In the genomic region with DNA sequence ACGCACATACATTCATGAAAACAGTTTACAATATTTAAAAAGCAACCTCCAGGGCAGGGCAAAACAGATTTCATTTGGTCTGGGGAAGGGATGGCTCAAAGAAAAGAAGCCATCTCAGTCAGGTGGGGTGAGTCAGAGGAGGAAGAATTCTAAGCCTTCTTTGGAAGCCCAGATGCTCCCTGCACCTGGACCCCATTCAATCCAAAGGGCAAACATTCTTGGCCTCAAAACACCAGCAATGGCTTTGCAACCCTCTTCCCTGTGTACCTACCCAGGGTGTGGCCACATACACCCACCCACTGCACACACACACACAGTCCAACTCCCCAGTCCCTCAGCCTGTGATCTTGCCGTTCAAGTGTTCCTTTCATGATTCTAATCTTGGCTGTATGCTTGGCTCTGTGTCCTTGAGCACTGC, we compare ENCODE assay signal across 1 cellular context.
TF ChIP-seq lines count a peak whose summit lies in the region.

No MANE protein-coding gene starts in this region.

TF ChIP-seq in HepG2, 621 proteins besides CTCF, POLR2A, EP300 and RAD21:
- TF ChIP-seq ZNF550 (CRISPR knock-in tag; IDR thresholded peaks at IDR 0.05; ENCODE audit: borderline replicate concordance) (no peak), ELF3 (CRISPR knock-in tag; IDR thresholded peaks at IDR 0.05) (0 out of 2 replicates have a peak, but pooled peaks have one; percentile 20), FOXA3 (CRISPR knock-in tag; IDR thresholded peaks at IDR 0.05) (peak; percentile 72), TCF7 (IDR thresholded peaks at IDR 0.05; ENCODE audit: low read depth) (peak; percentile 82), TBX3 (IDR thresholded peaks at IDR 0.05; ENCODE audit: borderline replicate concordance) (no peak), ETV5 (CRISPR knock-in tag; IDR thresholded peaks at IDR 0.05; ENCODE audit: borderline replicate concordance) (peak; percentile 57; the same call in 1 of the 2 replicates), KAT2B (IDR thresholded peaks at IDR 0.05; ENCODE audit: borderline replicate concordance, low read depth, low read length) (no peak), RARA (CRISPR knock-in tag; IDR thresholded peaks at IDR 0.05) (peak; percentile 43; the same call in 1 of the 2 replicates), ZNF282 (IDR thresholded peaks at IDR 0.05; ENCODE audit: partially characterized antibody) (no peak), FOXA1 (IDR thresholded peaks at IDR 0.05) (no peak), FOXA1 (CRISPR knock-in tag; IDR thresholded peaks at IDR 0.05) (peak; percentile 82), MED1 (CRISPR knock-in tag; IDR thresholded peaks at IDR 0.05) (0 out of 2 replicates have a peak, but pooled peaks have one; percentile 15), HMG20B (CRISPR knock-in tag; conservative IDR thresholded peaks at IDR 0.05) (0 out of 2 replicates have a peak, but pooled peaks have one; percentile 31), NFE2L1 (CRISPR knock-in tag; IDR thresholded peaks at IDR 0.05; ENCODE audit: borderline replicate concordance) (no peak), FOXO1 (CRISPR knock-in tag; IDR thresholded peaks at IDR 0.05) (peak; percentile 43; the same call in 1 of the 2 replicates), KDM6A (CRISPR knock-in tag; IDR thresholded peaks at IDR 0.05; ENCODE audit: low read depth) (peak; percentile 33; the same call in 1 of the 2 replicates), KDM1A (CRISPR knock-in tag; IDR thresholded peaks at IDR 0.05) (0 out of 2 replicates have a peak, but pooled peaks have one; percentile 13), HNF4A (CRISPR knock-in tag; IDR thresholded peaks at IDR 0.05) (peak; percentile 46; the same call in 1 of the 2 replicates), CEBPG (CRISPR knock-in tag; IDR thresholded peaks at IDR 0.05) (peak; percentile 23; the same call in 1 of the 2 replicates), FOSL2 (CRISPR knock-in tag; IDR thresholded peaks at IDR 0.05) (peak; percentile 74), NR2F6 (IDR thresholded peaks at IDR 0.05) (0 out of 2 replicates have a peak, but pooled peaks have one; percentile 35), NR2F6 (CRISPR knock-in tag; IDR thresholded peaks at IDR 0.05) (peak; percentile 29; the same call in 1 of the 2 replicates), DNMT3B (CRISPR knock-in tag; conservative IDR thresholded peaks at IDR 0.05) (no peak), EEA1 (CRISPR knock-in tag; IDR thresholded peaks at IDR 0.05; ENCODE audit: borderline replicate concordance) (no peak), GATAD2A (CRISPR knock-in tag; IDR thresholded peaks at IDR 0.05) (peak; percentile 50; the same call in 1 of the 2 replicates), SALL1 (CRISPR knock-in tag; IDR thresholded peaks at IDR 0.05) (peak; percentile 25; the same call in 1 of the 2 replicates), RXRA (CRISPR knock-in tag; IDR thresholded peaks at IDR 0.05) (peak; percentile 74; the same call in 1 of the 2 replicates), SOX5 (CRISPR knock-in tag; IDR thresholded peaks at IDR 0.05; ENCODE audit: borderline replicate concordance) (peak; percentile 23; the same call in 1 of the 2 replicates), HMG20A (CRISPR knock-in tag; IDR thresholded peaks at IDR 0.05; ENCODE audit: borderline replicate concordance) (0 out of 2 replicates have a peak, but pooled peaks have one; percentile 14), SOX6 (IDR thresholded peaks at IDR 0.05) (no peak), SOX6 (CRISPR knock-in tag; IDR thresholded peaks at IDR 0.05) (peak; percentile 47; the same call in 1 of the 2 replicates), CREM (IDR thresholded peaks at IDR 0.05) (peak; percentile 56; the same call in 1 of the 2 replicates), CREM (CRISPR knock-in tag; IDR thresholded peaks at IDR 0.05) (no peak), NCOA2 (CRISPR knock-in tag; IDR thresholded peaks at IDR 0.05) (peak; percentile 74), ZNF12 (CRISPR knock-in tag; IDR thresholded peaks at IDR 0.05) (peak; percentile 37; the same call in 1 of the 2 replicates), YEATS2 (CRISPR knock-in tag; IDR thresholded peaks at IDR 0.05; ENCODE audit: borderline replicate concordance) (0 out of 2 replicates have a peak, but pooled peaks have one; percentile 27), PHB2 (IDR thresholded peaks at IDR 0.05; ENCODE audit: partially characterized antibody) (no peak), CBX5 (CRISPR knock-in tag; IDR thresholded peaks at IDR 0.05; ENCODE audit: borderline replicate concordance) (0 out of 2 replicates have a peak, but pooled peaks have one; percentile 25), FOXP1 (IDR thresholded peaks at IDR 0.05) (no peak), FOXP1 (CRISPR knock-in tag; IDR thresholded peaks at IDR 0.05) (peak; percentile 57; the same call in 1 of the 2 replicates)
- TF ChIP-seq, protein P1, sequence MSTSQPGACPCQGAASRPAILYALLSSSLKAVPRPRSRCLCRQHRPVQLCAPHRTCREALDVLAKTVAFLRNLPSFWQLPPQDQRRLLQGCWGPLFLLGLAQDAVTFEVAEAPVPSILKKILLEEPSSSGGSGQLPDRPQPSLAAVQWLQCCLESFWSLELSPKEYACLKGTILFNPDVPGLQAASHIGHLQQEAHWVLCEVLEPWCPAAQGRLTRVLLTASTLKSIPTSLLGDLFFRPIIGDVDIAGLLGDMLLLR (CRISPR knock-in tag; IDR thresholded peaks at IDR 0.05), result no peak
- TF ChIP-seq, protein P2, sequence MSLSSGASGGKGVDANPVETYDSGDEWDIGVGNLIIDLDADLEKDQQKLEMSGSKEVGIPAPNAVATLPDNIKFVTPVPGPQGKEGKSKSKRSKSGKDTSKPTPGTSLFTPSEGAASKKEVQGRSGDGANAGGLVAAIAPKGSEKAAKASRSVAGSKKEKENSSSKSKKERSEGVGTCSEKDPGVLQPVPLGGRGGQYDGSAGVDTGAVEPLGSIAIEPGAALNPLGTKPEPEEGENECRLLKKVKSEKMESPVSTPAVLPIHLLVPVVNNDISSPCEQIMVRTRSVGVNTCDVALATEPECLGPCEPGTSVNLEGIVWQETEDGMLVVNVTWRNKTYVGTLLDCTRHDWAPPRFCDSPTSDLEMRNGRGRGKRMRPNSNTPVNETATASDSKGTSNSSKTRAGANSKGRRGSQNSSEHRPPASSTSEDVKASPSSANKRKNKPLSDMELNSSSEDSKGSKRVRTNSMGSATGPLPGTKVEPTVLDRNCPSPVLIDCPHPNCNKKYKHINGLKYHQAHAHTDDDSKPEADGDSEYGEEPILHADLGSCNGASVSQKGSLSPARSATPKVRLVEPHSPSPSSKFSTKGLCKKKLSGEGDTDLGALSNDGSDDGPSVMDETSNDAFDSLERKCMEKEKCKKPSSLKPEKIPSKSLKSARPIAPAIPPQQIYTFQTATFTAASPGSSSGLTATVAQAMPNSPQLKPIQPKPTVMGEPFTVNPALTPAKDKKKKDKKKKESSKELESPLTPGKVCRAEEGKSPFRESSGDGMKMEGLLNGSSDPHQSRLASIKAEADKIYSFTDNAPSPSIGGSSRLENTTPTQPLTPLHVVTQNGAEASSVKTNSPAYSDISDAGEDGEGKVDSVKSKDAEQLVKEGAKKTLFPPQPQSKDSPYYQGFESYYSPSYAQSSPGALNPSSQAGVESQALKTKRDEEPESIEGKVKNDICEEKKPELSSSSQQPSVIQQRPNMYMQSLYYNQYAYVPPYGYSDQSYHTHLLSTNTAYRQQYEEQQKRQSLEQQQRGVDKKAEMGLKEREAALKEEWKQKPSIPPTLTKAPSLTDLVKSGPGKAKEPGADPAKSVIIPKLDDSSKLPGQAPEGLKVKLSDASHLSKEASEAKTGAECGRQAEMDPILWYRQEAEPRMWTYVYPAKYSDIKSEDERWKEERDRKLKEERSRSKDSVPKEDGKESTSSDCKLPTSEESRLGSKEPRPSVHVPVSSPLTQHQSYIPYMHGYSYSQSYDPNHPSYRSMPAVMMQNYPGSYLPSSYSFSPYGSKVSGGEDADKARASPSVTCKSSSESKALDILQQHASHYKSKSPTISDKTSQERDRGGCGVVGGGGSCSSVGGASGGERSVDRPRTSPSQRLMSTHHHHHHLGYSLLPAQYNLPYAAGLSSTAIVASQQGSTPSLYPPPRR (CRISPR knock-in tag; IDR thresholded peaks at IDR 0.05; ENCODE audit: borderline replicate concordance), result peak; percentile 34; the same call in 1 of the 2 replicates
- TF ChIP-seq, protein P3, sequence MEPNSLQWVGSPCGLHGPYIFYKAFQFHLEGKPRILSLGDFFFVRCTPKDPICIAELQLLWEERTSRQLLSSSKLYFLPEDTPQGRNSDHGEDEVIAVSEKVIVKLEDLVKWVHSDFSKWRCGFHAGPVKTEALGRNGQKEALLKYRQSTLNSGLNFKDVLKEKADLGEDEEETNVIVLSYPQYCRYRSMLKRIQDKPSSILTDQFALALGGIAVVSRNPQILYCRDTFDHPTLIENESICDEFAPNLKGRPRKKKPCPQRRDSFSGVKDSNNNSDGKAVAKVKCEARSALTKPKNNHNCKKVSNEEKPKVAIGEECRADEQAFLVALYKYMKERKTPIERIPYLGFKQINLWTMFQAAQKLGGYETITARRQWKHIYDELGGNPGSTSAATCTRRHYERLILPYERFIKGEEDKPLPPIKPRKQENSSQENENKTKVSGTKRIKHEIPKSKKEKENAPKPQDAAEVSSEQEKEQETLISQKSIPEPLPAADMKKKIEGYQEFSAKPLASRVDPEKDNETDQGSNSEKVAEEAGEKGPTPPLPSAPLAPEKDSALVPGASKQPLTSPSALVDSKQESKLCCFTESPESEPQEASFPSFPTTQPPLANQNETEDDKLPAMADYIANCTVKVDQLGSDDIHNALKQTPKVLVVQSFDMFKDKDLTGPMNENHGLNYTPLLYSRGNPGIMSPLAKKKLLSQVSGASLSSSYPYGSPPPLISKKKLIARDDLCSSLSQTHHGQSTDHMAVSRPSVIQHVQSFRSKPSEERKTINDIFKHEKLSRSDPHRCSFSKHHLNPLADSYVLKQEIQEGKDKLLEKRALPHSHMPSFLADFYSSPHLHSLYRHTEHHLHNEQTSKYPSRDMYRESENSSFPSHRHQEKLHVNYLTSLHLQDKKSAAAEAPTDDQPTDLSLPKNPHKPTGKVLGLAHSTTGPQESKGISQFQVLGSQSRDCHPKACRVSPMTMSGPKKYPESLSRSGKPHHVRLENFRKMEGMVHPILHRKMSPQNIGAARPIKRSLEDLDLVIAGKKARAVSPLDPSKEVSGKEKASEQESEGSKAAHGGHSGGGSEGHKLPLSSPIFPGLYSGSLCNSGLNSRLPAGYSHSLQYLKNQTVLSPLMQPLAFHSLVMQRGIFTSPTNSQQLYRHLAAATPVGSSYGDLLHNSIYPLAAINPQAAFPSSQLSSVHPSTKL (CRISPR knock-in tag; IDR thresholded peaks at IDR 0.05), result peak; percentile 68; the same call in 1 of the 2 replicates
- TF ChIP-seq, protein P4, sequence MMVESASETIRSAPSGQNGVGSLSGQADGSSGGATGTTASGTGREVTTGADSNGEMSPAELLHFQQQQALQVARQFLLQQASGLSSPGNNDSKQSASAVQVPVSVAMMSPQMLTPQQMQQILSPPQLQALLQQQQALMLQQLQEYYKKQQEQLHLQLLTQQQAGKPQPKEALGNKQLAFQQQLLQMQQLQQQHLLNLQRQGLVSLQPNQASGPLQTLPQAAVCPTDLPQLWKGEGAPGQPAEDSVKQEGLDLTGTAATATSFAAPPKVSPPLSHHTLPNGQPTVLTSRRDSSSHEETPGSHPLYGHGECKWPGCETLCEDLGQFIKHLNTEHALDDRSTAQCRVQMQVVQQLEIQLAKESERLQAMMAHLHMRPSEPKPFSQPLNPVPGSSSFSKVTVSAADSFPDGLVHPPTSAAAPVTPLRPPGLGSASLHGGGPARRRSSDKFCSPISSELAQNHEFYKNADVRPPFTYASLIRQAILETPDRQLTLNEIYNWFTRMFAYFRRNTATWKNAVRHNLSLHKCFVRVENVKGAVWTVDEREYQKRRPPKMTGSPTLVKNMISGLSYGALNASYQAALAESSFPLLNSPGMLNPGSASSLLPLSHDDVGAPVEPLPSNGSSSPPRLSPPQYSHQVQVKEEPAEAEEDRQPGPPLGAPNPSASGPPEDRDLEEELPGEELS (CRISPR knock-in tag; IDR thresholded peaks at IDR 0.05), result peak; percentile 22; the same call in 1 of the 2 replicates
- TF ChIP-seq, protein P5, sequence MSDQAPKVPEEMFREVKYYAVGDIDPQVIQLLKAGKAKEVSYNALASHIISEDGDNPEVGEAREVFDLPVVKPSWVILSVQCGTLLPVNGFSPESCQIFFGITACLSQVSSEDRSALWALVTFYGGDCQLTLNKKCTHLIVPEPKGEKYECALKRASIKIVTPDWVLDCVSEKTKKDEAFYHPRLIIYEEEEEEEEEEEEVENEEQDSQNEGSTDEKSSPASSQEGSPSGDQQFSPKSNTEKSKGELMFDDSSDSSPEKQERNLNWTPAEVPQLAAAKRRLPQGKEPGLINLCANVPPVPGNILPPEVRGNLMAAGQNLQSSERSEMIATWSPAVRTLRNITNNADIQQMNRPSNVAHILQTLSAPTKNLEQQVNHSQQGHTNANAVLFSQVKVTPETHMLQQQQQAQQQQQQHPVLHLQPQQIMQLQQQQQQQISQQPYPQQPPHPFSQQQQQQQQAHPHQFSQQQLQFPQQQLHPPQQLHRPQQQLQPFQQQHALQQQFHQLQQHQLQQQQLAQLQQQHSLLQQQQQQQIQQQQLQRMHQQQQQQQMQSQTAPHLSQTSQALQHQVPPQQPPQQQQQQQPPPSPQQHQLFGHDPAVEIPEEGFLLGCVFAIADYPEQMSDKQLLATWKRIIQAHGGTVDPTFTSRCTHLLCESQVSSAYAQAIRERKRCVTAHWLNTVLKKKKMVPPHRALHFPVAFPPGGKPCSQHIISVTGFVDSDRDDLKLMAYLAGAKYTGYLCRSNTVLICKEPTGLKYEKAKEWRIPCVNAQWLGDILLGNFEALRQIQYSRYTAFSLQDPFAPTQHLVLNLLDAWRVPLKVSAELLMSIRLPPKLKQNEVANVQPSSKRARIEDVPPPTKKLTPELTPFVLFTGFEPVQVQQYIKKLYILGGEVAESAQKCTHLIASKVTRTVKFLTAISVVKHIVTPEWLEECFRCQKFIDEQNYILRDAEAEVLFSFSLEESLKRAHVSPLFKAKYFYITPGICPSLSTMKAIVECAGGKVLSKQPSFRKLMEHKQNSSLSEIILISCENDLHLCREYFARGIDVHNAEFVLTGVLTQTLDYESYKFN (CRISPR knock-in tag; conservative IDR thresholded peaks at IDR 0.05), result peak; percentile 63
- TF ChIP-seq, protein P6, sequence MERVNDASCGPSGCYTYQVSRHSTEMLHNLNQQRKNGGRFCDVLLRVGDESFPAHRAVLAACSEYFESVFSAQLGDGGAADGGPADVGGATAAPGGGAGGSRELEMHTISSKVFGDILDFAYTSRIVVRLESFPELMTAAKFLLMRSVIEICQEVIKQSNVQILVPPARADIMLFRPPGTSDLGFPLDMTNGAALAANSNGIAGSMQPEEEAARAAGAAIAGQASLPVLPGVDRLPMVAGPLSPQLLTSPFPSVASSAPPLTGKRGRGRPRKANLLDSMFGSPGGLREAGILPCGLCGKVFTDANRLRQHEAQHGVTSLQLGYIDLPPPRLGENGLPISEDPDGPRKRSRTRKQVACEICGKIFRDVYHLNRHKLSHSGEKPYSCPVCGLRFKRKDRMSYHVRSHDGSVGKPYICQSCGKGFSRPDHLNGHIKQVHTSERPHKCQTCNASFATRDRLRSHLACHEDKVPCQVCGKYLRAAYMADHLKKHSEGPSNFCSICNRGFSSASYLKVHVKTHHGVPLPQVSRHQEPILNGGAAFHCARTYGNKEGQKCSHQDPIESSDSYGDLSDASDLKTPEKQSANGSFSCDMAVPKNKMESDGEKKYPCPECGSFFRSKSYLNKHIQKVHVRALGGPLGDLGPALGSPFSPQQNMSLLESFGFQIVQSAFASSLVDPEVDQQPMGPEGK (CRISPR knock-in tag; IDR thresholded peaks at IDR 0.05), result peak; percentile 59
- TF ChIP-seq, protein P7, sequence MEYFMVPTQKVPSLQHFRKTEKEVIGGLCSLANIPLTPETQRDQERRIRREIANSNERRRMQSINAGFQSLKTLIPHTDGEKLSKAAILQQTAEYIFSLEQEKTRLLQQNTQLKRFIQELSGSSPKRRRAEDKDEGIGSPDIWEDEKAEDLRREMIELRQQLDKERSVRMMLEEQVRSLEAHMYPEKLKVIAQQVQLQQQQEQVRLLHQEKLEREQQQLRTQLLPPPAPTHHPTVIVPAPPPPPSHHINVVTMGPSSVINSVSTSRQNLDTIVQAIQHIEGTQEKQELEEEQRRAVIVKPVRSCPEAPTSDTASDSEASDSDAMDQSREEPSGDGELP (IDR thresholded peaks at IDR 0.05; ENCODE audit: borderline replicate concordance, low read depth), result peak; percentile 38; the same call in 1 of the 2 replicates
